In the genomic region with DNA sequence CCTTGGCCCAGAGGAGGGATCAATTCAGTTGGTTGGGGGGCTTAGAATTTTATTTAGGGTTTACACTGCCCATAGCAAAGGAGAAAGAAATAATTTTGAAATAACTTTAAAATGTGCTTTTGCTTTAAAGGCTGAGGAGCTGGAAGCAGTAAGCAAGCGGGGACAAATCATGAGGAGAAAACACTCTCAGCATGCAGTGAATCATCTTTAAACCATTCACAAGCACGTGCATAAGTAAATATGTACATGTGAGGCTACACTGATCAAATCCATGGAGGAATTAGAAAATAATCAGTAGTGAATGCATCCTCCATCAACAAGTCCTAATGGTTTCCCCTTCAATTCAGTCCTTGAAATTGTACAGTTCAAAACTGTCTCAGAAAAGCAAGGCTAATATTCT, we compare ENCODE assay signal across 12 cellular contexts.
DNase-seq lines count a peak whose midpoint lies in the region; ATAC-seq and TF ChIP-seq lines count a peak whose summit lies in the region.
"Had no signal": no experiment of that assay in that cellular context is flagged by ENCODE, and none has a peak within 500 bp of the region (broad histone marks: within the 10 kb centered on the region; RNA-seq: fewer than 3 reads in every experiment).

No MANE protein-coding gene starts in this region.

- H2AFZ ChIP-seq in SK-N-SH (ENCODE audit: low read depth) = peak overlapping the region; percentile 77; the same call in 1 of the 2 replicates

- H3K4me2 ChIP-seq in SK-N-SH = peak overlapping the region; percentile 30; the same call in 1 of the 2 replicates

- no peak overlapping the region for H3K4me3 Mint-ChIP-seq in natural killer cell
- H3K4me3 Mint-ChIP-seq: IgD-negative memory B cell had no signal

- H3K36me3 Mint-ChIP-seq in natural killer cell = no peaks in the 10 kb centered on the region
- H3K36me3 Mint-ChIP-seq: IgD-negative memory B cell had no signal

- peaks cover 0 to 6% of the 10 kb centered on the region in 2 experiments; a peak in 2 of 4 replicates for H3K4me1 ChIP-seq in SK-N-SH (ENCODE audit: control insufficient read depth in 1 of 2, insufficient read depth in 2 of 2, low read depth in 1 of 2, low read length in 1 of 2)
- H3K4me1 ChIP-seq: adrenal gland had no signal

- peaks cover 7% of the 10 kb centered on the region for H3F3A ChIP-seq in SK-N-SH (replicated peaks; ENCODE audit: insufficient read depth)

- ATAC-seq in natural killer cell (no peak), GM21447 (IDR thresholded peaks at IDR 0.05; ENCODE audit: unreplicated experiment) (no peak)

- intact Hi-C loops in natural killer cell (cut with micrococcal nuclease) = no loop called here

- no peaks in the 10 kb centered on the region for H3K36me3 ChIP-seq in SK-N-SH (replicated peaks in 1 of 2; ENCODE audit: control insufficient read depth in 1 of 2, insufficient read depth in 2 of 2, low read length in 1 of 2)
- H3K36me3 ChIP-seq: adrenal gland had no signal

- no peak overlapping the region for H3K9ac ChIP-seq in SK-N-SH

- DNase-seq in ELR (ENCODE audit: low read depth) = peak; percentile 89
- no peak for DNase-seq in SK-N-SH
- DNase-seq in fibroblast of the aortic adventitia (ENCODE audit: low read depth) = peak; percentile 83
- peak; percentile 78 for DNase-seq in retinal pigment epithelial cell (ENCODE audit: low read depth)
- no peak for DNase-seq in OCI-M2 (lab: John Stamatoyannopoulos, UW; ENCODE audit: unreplicated experiment)
- no peak for DNase-seq in NCI-H2196 treated with DMSO at 0.1 percent for 48 hours (lab: John Stamatoyannopoulos, UW; ENCODE audit: unreplicated experiment)
- DNase-seq in natural killer cell = no peak
- DNase-seq: adrenal gland, NCI-H1694 treated with DMSO at 0.1 percent for 48 hours, posterior cingulate gyrus had no signal

- H3K9me3 Mint-ChIP-seq in natural killer cell = no peaks in the 10 kb centered on the region

- CTCF ChIA-PET in SK-N-SH (lab: Yijun Ruan, JAX) = no interaction called here

- peak overlapping the region in 1 of 2 experiments; percentile 66; a peak in 1 of 4 replicates for H3K27ac ChIP-seq in SK-N-SH (ENCODE audit: low read depth in 2 of 2, low read length in 1 of 2)

- H3K9me3 ChIP-seq in SK-N-SH = no peaks in the 10 kb centered on the region
- H3K9me3 ChIP-seq: adrenal gland had no signal

- no peaks in the 10 kb centered on the region; the same call in 1 of the 2 replicates for H3K9me2 ChIP-seq in SK-N-SH

- no peaks in the 10 kb centered on the region for H3K79me2 ChIP-seq in SK-N-SH (ENCODE audit: insufficient read depth)

- no peaks in the 10 kb centered on the region for H3K27me3 ChIP-seq in SK-N-SH (ENCODE audit: insufficient read depth)
- H3K27me3 ChIP-seq: adrenal gland had no signal

- no peak overlapping the region for H3K4me3 ChIP-seq in SK-N-SH (ENCODE audit: low read depth in 2 of 2, low read length in 1 of 2)
- no peak overlapping the region for H3K4me3 ChIP-seq in fibroblast of the aortic adventitia (ENCODE audit: low read depth, low read length)
- no peak overlapping the region for H3K4me3 ChIP-seq in retinal pigment epithelial cell (ENCODE audit: low read length)
- H3K4me3 ChIP-seq: adrenal gland had no signal

- TF ChIP-seq RAD21 in SK-N-SH (IDR thresholded peaks at IDR 0.05; ENCODE audit: low read length) = no peak

- POLR2A ChIA-PET in SK-N-SH (lab: Yijun Ruan, JAX) = no interaction called here

- no peak overlapping the region for H3K27ac Mint-ChIP-seq in natural killer cell
- H3K27ac Mint-ChIP-seq: IgD-negative memory B cell had no signal

- TF ChIP-seq EP300 in SK-N-SH (IDR thresholded peaks at IDR 0.05; ENCODE audit: borderline replicate concordance in 1 of 2, low read depth in 1 of 2, low read length in 1 of 2) = peak in 1 of 2 experiments; percentile 33; a peak in 1 of 4 replicates

- H4K20me1 ChIP-seq in SK-N-SH (ENCODE audit: insufficient read depth) = no peaks in the 10 kb centered on the region

- 20% methylated on average over 2 of the region's 2 CpGs for WGBS in SK-N-SH (ENCODE audit: low lambda C conversion rate)

- H3K4me1 Mint-ChIP-seq in natural killer cell = no peaks in the 10 kb centered on the region

- H3K27me3 Mint-ChIP-seq in natural killer cell (ENCODE audit: low read depth in 2 of 2) = no peaks in the 10 kb centered on the region

- TF ChIP-seq CTCF in SK-N-SH (IDR thresholded peaks at IDR 0.05) (no peak), fibroblast of the aortic adventitia (IDR thresholded peaks at IDR 0.05; ENCODE audit: insufficient read depth, low read length) (no peak), retinal pigment epithelial cell (conservative IDR thresholded peaks at IDR 0.05; ENCODE audit: low read depth, low read length) (no peak), natural killer cell (IDR thresholded peaks at IDR 0.05) (no peak)

TF ChIP-seq in SK-N-SH, 30 proteins besides CTCF, POLR2A, EP300 and RAD21:
- peak; percentile 50 for TF ChIP-seq JUND (IDR thresholded peaks at IDR 0.05)
- TF ChIP-seq GABPA (IDR thresholded peaks at IDR 0.05; ENCODE audit: low read depth) = no peak
- TF ChIP-seq, protein P1, sequence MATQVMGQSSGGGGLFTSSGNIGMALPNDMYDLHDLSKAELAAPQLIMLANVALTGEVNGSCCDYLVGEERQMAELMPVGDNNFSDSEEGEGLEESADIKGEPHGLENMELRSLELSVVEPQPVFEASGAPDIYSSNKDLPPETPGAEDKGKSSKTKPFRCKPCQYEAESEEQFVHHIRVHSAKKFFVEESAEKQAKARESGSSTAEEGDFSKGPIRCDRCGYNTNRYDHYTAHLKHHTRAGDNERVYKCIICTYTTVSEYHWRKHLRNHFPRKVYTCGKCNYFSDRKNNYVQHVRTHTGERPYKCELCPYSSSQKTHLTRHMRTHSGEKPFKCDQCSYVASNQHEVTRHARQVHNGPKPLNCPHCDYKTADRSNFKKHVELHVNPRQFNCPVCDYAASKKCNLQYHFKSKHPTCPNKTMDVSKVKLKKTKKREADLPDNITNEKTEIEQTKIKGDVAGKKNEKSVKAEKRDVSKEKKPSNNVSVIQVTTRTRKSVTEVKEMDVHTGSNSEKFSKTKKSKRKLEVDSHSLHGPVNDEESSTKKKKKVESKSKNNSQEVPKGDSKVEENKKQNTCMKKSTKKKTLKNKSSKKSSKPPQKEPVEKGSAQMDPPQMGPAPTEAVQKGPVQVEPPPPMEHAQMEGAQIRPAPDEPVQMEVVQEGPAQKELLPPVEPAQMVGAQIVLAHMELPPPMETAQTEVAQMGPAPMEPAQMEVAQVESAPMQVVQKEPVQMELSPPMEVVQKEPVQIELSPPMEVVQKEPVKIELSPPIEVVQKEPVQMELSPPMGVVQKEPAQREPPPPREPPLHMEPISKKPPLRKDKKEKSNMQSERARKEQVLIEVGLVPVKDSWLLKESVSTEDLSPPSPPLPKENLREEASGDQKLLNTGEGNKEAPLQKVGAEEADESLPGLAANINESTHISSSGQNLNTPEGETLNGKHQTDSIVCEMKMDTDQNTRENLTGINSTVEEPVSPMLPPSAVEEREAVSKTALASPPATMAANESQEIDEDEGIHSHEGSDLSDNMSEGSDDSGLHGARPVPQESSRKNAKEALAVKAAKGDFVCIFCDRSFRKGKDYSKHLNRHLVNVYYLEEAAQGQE (IDR thresholded peaks at IDR 0.05; ENCODE audit: low read depth, low read length) = no peak
- TF ChIP-seq FOSL2 (IDR thresholded peaks at IDR 0.05; ENCODE audit: borderline replicate concordance, low read depth) = peak; percentile 58
- TF ChIP-seq CHD2 (IDR thresholded peaks at IDR 0.05; ENCODE audit: low read length, partially characterized antibody) = no peak
- no peak for TF ChIP-seq MXI1 (IDR thresholded peaks at IDR 0.05; ENCODE audit: low read depth, low read length)
- no peak for TF ChIP-seq RCOR1 (IDR thresholded peaks at IDR 0.05; ENCODE audit: low read length)
- TF ChIP-seq SIN3A (IDR thresholded peaks at IDR 0.05; ENCODE audit: borderline replicate concordance, low read depth, low read length) = no peak
- no peak for TF ChIP-seq SMC3 (IDR thresholded peaks at IDR 0.05; ENCODE audit: low read depth, low read length)
- TF ChIP-seq MEF2A (IDR thresholded peaks at IDR 0.05; ENCODE audit: borderline replicate concordance, low read depth) = no peak
- TF ChIP-seq, protein P2, sequence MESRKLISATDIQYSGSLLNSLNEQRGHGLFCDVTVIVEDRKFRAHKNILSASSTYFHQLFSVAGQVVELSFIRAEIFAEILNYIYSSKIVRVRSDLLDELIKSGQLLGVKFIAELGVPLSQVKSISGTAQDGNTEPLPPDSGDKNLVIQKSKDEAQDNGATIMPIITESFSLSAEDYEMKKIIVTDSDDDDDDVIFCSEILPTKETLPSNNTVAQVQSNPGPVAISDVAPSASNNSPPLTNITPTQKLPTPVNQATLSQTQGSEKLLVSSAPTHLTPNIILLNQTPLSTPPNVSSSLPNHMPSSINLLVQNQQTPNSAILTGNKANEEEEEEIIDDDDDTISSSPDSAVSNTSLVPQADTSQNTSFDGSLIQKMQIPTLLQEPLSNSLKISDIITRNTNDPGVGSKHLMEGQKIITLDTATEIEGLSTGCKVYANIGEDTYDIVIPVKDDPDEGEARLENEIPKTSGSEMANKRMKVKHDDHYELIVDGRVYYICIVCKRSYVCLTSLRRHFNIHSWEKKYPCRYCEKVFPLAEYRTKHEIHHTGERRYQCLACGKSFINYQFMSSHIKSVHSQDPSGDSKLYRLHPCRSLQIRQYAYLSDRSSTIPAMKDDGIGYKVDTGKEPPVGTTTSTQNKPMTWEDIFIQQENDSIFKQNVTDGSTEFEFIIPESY (IDR thresholded peaks at IDR 0.05; ENCODE audit: borderline replicate concordance, low read depth) = no peak
- TF ChIP-seq FOXM1 (IDR thresholded peaks at IDR 0.05; ENCODE audit: low read depth) = no peak
- TF ChIP-seq YY1 (IDR thresholded peaks at IDR 0.05; ENCODE audit: low read depth) = no peak
- TF ChIP-seq TEAD4 (IDR thresholded peaks at IDR 0.05; ENCODE audit: borderline replicate concordance, insufficient read depth) = 0 out of 2 replicates have a peak, but pooled peaks have one; percentile 10
- TF ChIP-seq, protein P3, sequence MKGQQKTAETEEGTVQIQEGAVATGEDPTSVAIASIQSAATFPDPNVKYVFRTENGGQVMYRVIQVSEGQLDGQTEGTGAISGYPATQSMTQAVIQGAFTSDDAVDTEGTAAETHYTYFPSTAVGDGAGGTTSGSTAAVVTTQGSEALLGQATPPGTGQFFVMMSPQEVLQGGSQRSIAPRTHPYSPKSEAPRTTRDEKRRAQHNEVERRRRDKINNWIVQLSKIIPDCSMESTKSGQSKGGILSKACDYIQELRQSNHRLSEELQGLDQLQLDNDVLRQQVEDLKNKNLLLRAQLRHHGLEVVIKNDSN (IDR thresholded peaks at IDR 0.05; ENCODE audit: borderline replicate concordance, low read depth) = no peak
- no peak for TF ChIP-seq TAF1 (IDR thresholded peaks at IDR 0.05; ENCODE audit: borderline replicate concordance, low read depth, low read length)
- TF ChIP-seq, protein P4, sequence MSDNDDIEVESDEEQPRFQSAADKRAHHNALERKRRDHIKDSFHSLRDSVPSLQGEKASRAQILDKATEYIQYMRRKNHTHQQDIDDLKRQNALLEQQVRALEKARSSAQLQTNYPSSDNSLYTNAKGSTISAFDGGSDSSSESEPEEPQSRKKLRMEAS (IDR thresholded peaks at IDR 0.05; ENCODE audit: low read depth) = peak; percentile 89
TF ChIP-seq in SK-N-SH: peak in this region for 4.

Comparison
In these comparisons a context has a peak if more than half of its experiments do, and no peak if none do; other contexts are left out.
1. DNase-seq: peak in ELR (single experiment), fibroblast of the aortic adventitia (single experiment) and retinal pigment epithelial cell (single experiment); none in SK-N-SH (single experiment), OCI-M2 (single experiment), NCI-H2196 treated with DMSO at 0.1 percent for 48 hours (single experiment) and natural killer cell (single experiment).